In genomic region chr1:39063775-39064174, GRCh38 we compare ENCODE assay signal across 16 cellular contexts. TPM values are rescaled to one million over a fixed set of nuclear protein-coding genes. Genes with fewer than 3 reads are reported as not detected.
DNase-seq lines count a peak whose midpoint lies in the region; ATAC-seq and TF ChIP-seq lines count a peak whose summit lies in the region.
"Had no signal": no experiment of that assay in that cellular context is flagged by ENCODE, and none has a peak within 500 bp of the region (broad histone marks: within the 10 kb centered on the region; RNA-seq: fewer than 3 reads in every experiment).

No MANE protein-coding gene starts in this region.

- H3K9me3 Mint-ChIP-seq in Calu3 (ENCODE audit: low read depth, unreplicated experiment), result no peaks in the 10 kb centered on the region
- H3K9me3 Mint-ChIP-seq: CD8-positive, alpha-beta T cell; GM23338 had no signal

- intact Hi-C loops in heart left ventricle (cut with DNase I), result no loop called here
- intact Hi-C loops in Calu3 (cut with micrococcal nuclease; ENCODE audit: unreplicated experiment), result no loop called here

- no peaks in the 10 kb centered on the region for H3K4me1 Mint-ChIP-seq in Calu3 (ENCODE audit: low read depth, unreplicated experiment)

- TF ChIP-seq POLR2A in heart left ventricle (IDR thresholded peaks at IDR 0.05), result no peak

- H3K27me3 ChIP-seq in heart left ventricle (no peaks in the 10 kb centered on the region), SJCRH30 (no peaks in the 10 kb centered on the region)

- H3K4me1 ChIP-seq in heart left ventricle (peaks cover 0 to 5% (median 0%) of the 10 kb centered on the region in 12 donors), SJCRH30 (no peaks in the 10 kb centered on the region)

- TF ChIP-seq CTCF in VCaP (conservative IDR thresholded peaks at IDR 0.05) (no peak), heart left ventricle (IDR thresholded peaks at IDR 0.05) (no peak), Calu3 (IDR thresholded peaks at IDR 0.05; ENCODE audit: unreplicated experiment) (no peak)

- peak overlapping the region; percentile 75 for H3K27ac ChIP-seq in VCaP
- H3K27ac ChIP-seq in heart left ventricle, result no peak overlapping the region
- no peak overlapping the region for H3K27ac ChIP-seq in SJCRH30
- H3K27ac ChIP-seq: HL-60, PC-9 had no signal

- peak; percentile 22 for DNase-seq in MV-4-11 (lab: John Stamatoyannopoulos, UW)
- no peak for DNase-seq in left lobe of liver (ENCODE audit: low spot score)
- DNase-seq in globus pallidus (ENCODE audit: low spot score), result no peak
- DNase-seq in heart left ventricle, result no peak
- DNase-seq in Calu3, result no peak
- no peak for DNase-seq in SJCRH30
- DNase-seq: CD8-positive, alpha-beta T cell; DND-41; GDM1; NCI-H187 treated with DMSO at 0.1 percent for 48 hours; NCI-H69; PC-9 had no signal

- 46 to 58% (median 54%) methylated on average over 6 of the region's 6 CpGs for WGBS in heart left ventricle, 4 donors

- no peak overlapping the region for H3K4me3 Mint-ChIP-seq in Calu3 (ENCODE audit: low read depth, unreplicated experiment)
- H3K4me3 Mint-ChIP-seq: CD8-positive, alpha-beta T cell; GM23338 had no signal

- CTCF ChIA-PET in Calu3 (lab: Charles Lee), result no interaction called here

- BruUV-seq in Calu3 (replicated peaks; lab: Mats Ljungman, UMichigan), result no TSS peak

- H3K36me3 ChIP-seq in heart left ventricle (no peaks in the 10 kb centered on the region), SJCRH30 (no peaks in the 10 kb centered on the region)

- no peaks in the 10 kb centered on the region for H3K27me3 Mint-ChIP-seq in Calu3 (ENCODE audit: unreplicated experiment)

- H3K9me3 ChIP-seq in heart left ventricle, result no peaks in the 10 kb centered on the region
- no peaks in the 10 kb centered on the region for H3K9me3 ChIP-seq in SJCRH30 (replicated peaks)

- H3K36me3 Mint-ChIP-seq in Calu3 (ENCODE audit: insufficient read depth, unreplicated experiment), result no peaks in the 10 kb centered on the region

- ATAC-seq in left lobe of liver (peak; percentile 40), heart left ventricle (no peak)
- ATAC-seq: CD8-positive, alpha-beta T cell; HCT116 had no signal

- H3K4me3 ChIP-seq in heart left ventricle (no peak overlapping the region), SJCRH30 (no peak overlapping the region)
- H3K4me3 ChIP-seq: GM23338, PC-9 had no signal

- no peak overlapping the region for H3K27ac Mint-ChIP-seq in Calu3 (ENCODE audit: unreplicated experiment)
- H3K27ac Mint-ChIP-seq: CD8-positive, alpha-beta T cell; GM23338 had no signal

RNA-seq across cellular contexts. Expression of gene NDUFS5, which starts 37.6 kb away (rescaled TPM):
- 104 TPM for total RNA-seq in left lobe of liver
- total RNA-seq in heart left ventricle, result 1,000 to 10,000 TPM in 2 of 9 donors, 100 to 1,000 TPM in 7; 292 to 1,815 (median 503) TPM
- 1,000 to 10,000 TPM; 1,262 to 4,461 TPM for polyA plus RNA-seq in heart left ventricle
- 154 and 170 TPM in 2 replicates for total RNA-seq in Calu3 (2022)
- 696 and 701 TPM in 2 replicates for total RNA-seq in SJCRH30 (2014; rRNA removed; shearing (Covaris generic))
